In the genomic region with DNA sequence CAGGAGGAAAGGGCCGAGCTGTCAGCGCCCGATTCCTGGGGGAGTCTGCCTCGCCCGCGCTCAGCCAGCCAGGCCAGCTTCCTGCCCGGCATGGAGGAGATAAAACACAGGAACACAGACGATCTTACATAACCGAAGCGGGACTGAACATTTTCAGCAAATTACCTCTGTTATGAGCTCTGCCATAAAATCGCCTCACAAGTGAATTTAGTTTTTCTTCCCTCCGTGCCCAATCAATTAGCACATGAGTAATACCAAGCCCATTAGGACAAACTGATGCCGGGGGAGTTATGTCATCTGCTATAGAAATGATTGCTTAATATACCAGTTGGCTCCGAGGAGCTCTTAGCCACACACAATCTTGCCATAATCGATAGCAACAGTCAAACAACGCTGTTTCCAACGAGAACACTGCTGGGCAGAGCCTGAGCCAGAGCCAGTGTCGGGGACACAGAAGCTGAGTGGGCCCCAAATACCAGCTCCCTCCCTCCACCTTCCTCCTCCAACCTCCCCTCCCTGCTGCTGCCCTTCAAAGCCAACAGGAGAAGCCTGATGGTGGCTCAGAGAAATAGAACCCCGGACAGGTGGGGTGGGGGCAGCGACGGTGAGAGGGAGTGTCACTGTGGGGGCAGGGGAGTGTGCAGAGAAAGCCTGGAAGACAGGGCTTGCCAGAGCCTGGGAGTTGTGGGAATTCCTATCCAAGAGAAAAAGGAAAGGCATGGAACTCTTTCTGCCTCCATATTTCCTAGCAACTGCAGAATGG, we compare ENCODE assay signal across 8 cellular contexts.
DNase-seq lines count a peak whose midpoint lies in the region; ATAC-seq and TF ChIP-seq lines count a peak whose summit lies in the region.

No MANE protein-coding gene starts in this region.

- H3F3A ChIP-seq in GM23338 (replicated peaks; ENCODE audit: low read depth): no peaks in the 10 kb centered on the region

- no peak for TF ChIP-seq CTCF in GM23338 (conservative IDR thresholded peaks at IDR 0.05; ENCODE audit: low read depth in 2 of 2)
- no peak for TF ChIP-seq CTCF in osteocyte (IDR thresholded peaks at IDR 0.05)

- DNase-seq in GM23338 (ENCODE audit: low spot score): peak; percentile 61
- peak; percentile 66 for DNase-seq in RPMI7951 (ENCODE audit: low read depth)
- DNase-seq in fibroblast of the conjunctiva (ENCODE audit: low read depth): peak; percentile 6
- DNase-seq in osteocyte (ENCODE audit: extremely low spot score, unreplicated experiment): peak; percentile 60
- no peak for DNase-seq in A172 (ENCODE audit: low spot score)
- DNase-seq in activated CD4-positive, alpha-beta T cell treated with anti-CD3 and anti-CD28 coated beads for 4 hours: no peak
- no peak for DNase-seq in activated CD4-positive, alpha-beta T cell treated with anti-CD3 and anti-CD28 coated beads, Interleukin-2, amount 50 U/mL, for 48 hours

- peaks cover 32% of the 10 kb centered on the region for H3K4me1 Mint-ChIP-seq in GM23338
- peaks cover 18% of the 10 kb centered on the region for H3K4me1 Mint-ChIP-seq in osteocyte (ENCODE audit: unreplicated experiment)

- no peak overlapping the region for H3K27ac Mint-ChIP-seq in GM23338
- no peak overlapping the region for H3K27ac Mint-ChIP-seq in osteocyte (ENCODE audit: unreplicated experiment)

- no peaks in the 10 kb centered on the region for H3K36me3 Mint-ChIP-seq in GM23338 (ENCODE audit: low read depth)
- no peaks in the 10 kb centered on the region for H3K36me3 Mint-ChIP-seq in osteocyte (ENCODE audit: unreplicated experiment)

- H3K27me3 Mint-ChIP-seq in GM23338 (ENCODE audit: insufficient read depth, low read depth, poor library complexity) (peaks cover 4% of the 10 kb centered on the region), osteocyte (ENCODE audit: unreplicated experiment) (peaks cover 60% of the 10 kb centered on the region)

- no peak overlapping the region for H3K27ac ChIP-seq in GM23338 (ENCODE audit: low read depth)

- no peaks in the 10 kb centered on the region; the same call in none of the 2 replicates for H3K27me3 ChIP-seq in GM23338 (ENCODE audit: insufficient read depth)

- H3K36me3 ChIP-seq in GM23338 (ENCODE audit: insufficient read depth): no peaks in the 10 kb centered on the region

- peaks cover 11% of the 10 kb centered on the region; the same call in 2 of the 3 replicates for H3K9me3 Mint-ChIP-seq in GM23338
- no peaks in the 10 kb centered on the region for H3K9me3 Mint-ChIP-seq in osteocyte (ENCODE audit: unreplicated experiment)

- peak overlapping the region; percentile 81 for H3K4me3 ChIP-seq in GM23338

- peak overlapping the region; percentile 89 for H3K4me2 ChIP-seq in GM23338

- H3K9me2 ChIP-seq in GM23338 (ENCODE audit: insufficient read depth): peaks cover 6% of the 10 kb centered on the region; the same call in 1 of the 2 replicates

- H3K4me3 Mint-ChIP-seq in GM23338 (peak overlapping the region; percentile 76), osteocyte (ENCODE audit: unreplicated experiment) (peak overlapping the region; percentile 19)

- peak; percentile 60 for ATAC-seq in GM23338
- ATAC-seq in HG02678 (IDR thresholded peaks at IDR 0.05; ENCODE audit: unreplicated experiment): no peak

- H4K20me1 ChIP-seq in GM23338 (replicated peaks; ENCODE audit: insufficient read depth): no peaks in the 10 kb centered on the region

- no peaks in the 10 kb centered on the region for H3K79me2 ChIP-seq in GM23338 (replicated peaks; ENCODE audit: insufficient read depth)

- H2AFZ ChIP-seq in GM23338: peak overlapping the region; percentile 99

- H3K4me1 ChIP-seq in GM23338 (ENCODE audit: insufficient read depth): peaks cover 23% of the 10 kb centered on the region

TF ChIP-seq in GM23338, 12 proteins besides CTCF, POLR2A, EP300 and RAD21:
- TF ChIP-seq EZH2phosphoT487 (IDR thresholded peaks at IDR 0.05; ENCODE audit: unreplicated experiment): no peak
- 0 out of 2 replicates have a peak, but pooled peaks have one; percentile 18 for TF ChIP-seq ZNF462 (CRISPR knock-in tag; IDR thresholded peaks at IDR 0.05)

Comparison
In these comparisons a context has a peak if more than half of its experiments do, and no peak if none do; other contexts are left out.
1. DNase-seq: peak in GM23338 (single experiment), RPMI7951 (single experiment), fibroblast of the conjunctiva (single experiment) and osteocyte (single experiment); none in A172 (single experiment), activated CD4-positive, alpha-beta T cell treated with anti-CD3 and anti-CD28 coated beads for 4 hours (0 of 2) and activated CD4-positive, alpha-beta T cell treated with anti-CD3 and anti-CD28 coated beads, Interleukin-2, amount 50 U/mL, for 48 hours (0 of 2).